Comparison of ENCODE assay signal across 33 cellular contexts in genomic region chr2:230980468-230980867, GRCh38. TPM values are rescaled to one million over a fixed set of nuclear protein-coding genes. Genes with fewer than 3 reads are reported as not detected.
DNase-seq lines count a peak whose midpoint lies in the region; ATAC-seq and TF ChIP-seq lines count a peak whose summit lies in the region.
"Had no signal": no experiment of that assay in that cellular context is flagged by ENCODE, and none has a peak within 500 bp of the region (broad histone marks: within the 10 kb centered on the region; RNA-seq: fewer than 3 reads in every experiment).

No MANE protein-coding gene starts in this region.

- H3K27ac Mint-ChIP-seq in activated naive CD4-positive, alpha-beta T cell treated with anti-CD3 and anti-CD28 coated beads, Interleukin-2, amount 50 U/mL, for 24 hours = peak overlapping the region; percentile 44
- H3K27ac Mint-ChIP-seq in T-helper 2 cell treated with Interferon-gamma antibody and Interleukin-4, amounts not matched to agents 5 μg/mL and 100 μg/mL, for 36 hours = peak overlapping the region; percentile 14
- H3K27ac Mint-ChIP-seq in central memory CD8-positive, alpha-beta T cell (ENCODE audit: low read depth) = peak overlapping the region; percentile 11
- no peak overlapping the region for H3K27ac Mint-ChIP-seq in mesothelial cell of epicardium
- H3K27ac Mint-ChIP-seq: activated naive CD4-positive, alpha-beta T cell treated with anti-CD3 and anti-CD28 coated beads for 36 hours; B cell; HFFc6; nephron had no signal

- no peak for DNase-seq in activated naive CD4-positive, alpha-beta T cell (lab: John Stamatoyannopoulos, UW)
- DNase-seq in T-helper 2 cell treated with Interferon-gamma antibody and Interleukin-4, amounts not matched to agents 5 μg/mL and 100 μg/mL, for 36 hours (ENCODE audit: low spot score) = no peak
- no peak for DNase-seq in central memory CD8-positive, alpha-beta T cell (ENCODE audit: low spot score in 2 of 2)
- DNase-seq in mesothelial cell of epicardium (ENCODE audit: low spot score in 2 of 2, unreplicated experiment in 2 of 2) (no peak), Ammon's horn (ENCODE audit: low spot score) (no peak)
- DNase-seq: activated CD4-positive, alpha-beta T cell treated with anti-CD3 and anti-CD28 coated beads, Interleukin-2, amount 50 U/mL, for 4 hours; activated naive CD4-positive, alpha-beta T cell treated with anti-CD3 and anti-CD28 coated beads for 36 hours; activated T-cell treated with anti-CD3 and anti-CD28 coated beads, Interleukin-2, amount 50 U/mL, for 1 hour; COR-L47; dermis blood vessel endothelial cell; DMS79; HFFc6; left ventricle myocardium superior; midbrain; NCI-H1417; NCI-H2081 treated with DMSO at 0.1 percent for 48 hours; stimulated activated CD4-positive, alpha-beta T cell treated with anti-CD3 and anti-CD28 coated beads, Interleukin-15, amount 100 ng/mL, for 24 hours; T-helper 9 cell; upper lobe of left lung; WERI-Rb-1 had no signal

- no peak overlapping the region for H3K4me3 Mint-ChIP-seq in activated naive CD4-positive, alpha-beta T cell treated with anti-CD3 and anti-CD28 coated beads, Interleukin-2, amount 50 U/mL, for 24 hours
- H3K4me3 Mint-ChIP-seq in T-helper 2 cell treated with Interferon-gamma antibody and Interleukin-4, amounts not matched to agents 5 μg/mL and 100 μg/mL, for 36 hours = peak overlapping the region; percentile 38
- H3K4me3 Mint-ChIP-seq in central memory CD8-positive, alpha-beta T cell = peak overlapping the region; percentile 38
- no peak overlapping the region for H3K4me3 Mint-ChIP-seq in mesothelial cell of epicardium
- H3K4me3 Mint-ChIP-seq: activated naive CD4-positive, alpha-beta T cell treated with anti-CD3 and anti-CD28 coated beads for 36 hours; B cell; HFFc6; IgD-negative memory B cell; nephron had no signal

- ATAC-seq in central memory CD8-positive, alpha-beta T cell (replicated peaks; ENCODE audit: extremely low read depth, poor library complexity, severe bottlenecking) = no peak
- ATAC-seq in GM18520 (IDR thresholded peaks at IDR 0.05; ENCODE audit: unreplicated experiment) = no peak
- ATAC-seq in GM18511 (IDR thresholded peaks at IDR 0.05; ENCODE audit: unreplicated experiment) = no peak
- ATAC-seq: A549, left ventricle myocardium superior had no signal

- TF ChIP-seq CTCF in mesothelial cell of epicardium (IDR thresholded peaks at IDR 0.05; ENCODE audit: unreplicated experiment) = no peak

- no peaks in the 10 kb centered on the region for H3K9me3 Mint-ChIP-seq in activated naive CD4-positive, alpha-beta T cell treated with anti-CD3 and anti-CD28 coated beads, Interleukin-2, amount 50 U/mL, for 24 hours
- H3K9me3 Mint-ChIP-seq in T-helper 2 cell treated with Interferon-gamma antibody and Interleukin-4, amounts not matched to agents 5 μg/mL and 100 μg/mL, for 36 hours = no peaks in the 10 kb centered on the region
- no peaks in the 10 kb centered on the region for H3K9me3 Mint-ChIP-seq in central memory CD8-positive, alpha-beta T cell
- H3K9me3 Mint-ChIP-seq in mesothelial cell of epicardium = no peaks in the 10 kb centered on the region
- H3K9me3 Mint-ChIP-seq: activated naive CD4-positive, alpha-beta T cell treated with anti-CD3 and anti-CD28 coated beads for 36 hours; HFFc6; IgD-negative memory B cell; nephron had no signal

- no peaks in the 10 kb centered on the region for H3K27me3 Mint-ChIP-seq in activated naive CD4-positive, alpha-beta T cell treated with anti-CD3 and anti-CD28 coated beads, Interleukin-2, amount 50 U/mL, for 24 hours
- peaks cover 38% of the 10 kb centered on the region for H3K27me3 Mint-ChIP-seq in T-helper 2 cell treated with Interferon-gamma antibody and Interleukin-4, amounts not matched to agents 5 μg/mL and 100 μg/mL, for 36 hours (ENCODE audit: low read depth)
- no peaks in the 10 kb centered on the region for H3K27me3 Mint-ChIP-seq in central memory CD8-positive, alpha-beta T cell
- H3K27me3 Mint-ChIP-seq in mesothelial cell of epicardium (ENCODE audit: low read depth) = no peaks in the 10 kb centered on the region

- no peaks in the 10 kb centered on the region for H3K36me3 Mint-ChIP-seq in activated naive CD4-positive, alpha-beta T cell treated with anti-CD3 and anti-CD28 coated beads, Interleukin-2, amount 50 U/mL, for 24 hours
- H3K36me3 Mint-ChIP-seq in T-helper 2 cell treated with Interferon-gamma antibody and Interleukin-4, amounts not matched to agents 5 μg/mL and 100 μg/mL, for 36 hours (ENCODE audit: low read depth) = no peaks in the 10 kb centered on the region
- H3K36me3 Mint-ChIP-seq in central memory CD8-positive, alpha-beta T cell (ENCODE audit: insufficient read depth) = peaks cover 2% of the 10 kb centered on the region
- H3K36me3 Mint-ChIP-seq in mesothelial cell of epicardium = no peaks in the 10 kb centered on the region
- H3K36me3 Mint-ChIP-seq: IgD-negative memory B cell had no signal

- H3K4me1 Mint-ChIP-seq in activated naive CD4-positive, alpha-beta T cell treated with anti-CD3 and anti-CD28 coated beads, Interleukin-2, amount 50 U/mL, for 24 hours = peaks cover 40% of the 10 kb centered on the region
- H3K4me1 Mint-ChIP-seq in T-helper 2 cell treated with Interferon-gamma antibody and Interleukin-4, amounts not matched to agents 5 μg/mL and 100 μg/mL, for 36 hours (ENCODE audit: low read depth) = peaks cover 68% of the 10 kb centered on the region
- H3K4me1 Mint-ChIP-seq in central memory CD8-positive, alpha-beta T cell = peaks cover 71% of the 10 kb centered on the region
- H3K4me1 Mint-ChIP-seq in mesothelial cell of epicardium = no peaks in the 10 kb centered on the region
- H3K4me1 Mint-ChIP-seq: nephron had no signal

RNA-seq across cellular contexts. Expression of gene SPATA3, which starts 15.5 kb away (rescaled TPM):
- not detected in 3 replicates for total RNA-seq in mesothelial cell of epicardium
- total RNA-seq: activated naive CD4-positive, alpha-beta T cell treated with anti-CD3 and anti-CD28 coated beads for 36 hours; ascending aorta; B cell; cardiac septum; dermis blood vessel endothelial cell; HFFc6; left ventricle myocardium superior; MCF 10A; NCI-H460; OCI-LY7; sigmoid colon; upper lobe of left lung had no signal

RNA-seq across cellular contexts. Expression of gene GPR55, which starts 55.4 kb away (rescaled TPM):
- total RNA-seq in mesothelial cell of epicardium = not detected in 3 replicates
- total RNA-seq: ascending aorta, cardiac septum, dermis blood vessel endothelial cell, HFFc6, left ventricle myocardium superior, MCF 10A, sigmoid colon had no signal

RNA-seq across cellular contexts. Expression of gene C2orf72, which starts 56.9 kb away (rescaled TPM):
- total RNA-seq in mesothelial cell of epicardium = 0.76 to 0.78 TPM (median 0.77 TPM) in 3 replicates
- total RNA-seq: activated naive CD4-positive, alpha-beta T cell treated with anti-CD3 and anti-CD28 coated beads for 36 hours; B cell; HFFc6; MCF 10A; OCI-LY7 had no signal

Comparison
In these comparisons a context has a peak if more than half of its experiments do, and no peak if none do; other contexts are left out.
1. H3K4me3 Mint-ChIP-seq: peak in T-helper 2 cell treated with Interferon-gamma antibody and Interleukin-4, amounts not matched to agents 5 μg/mL and 100 μg/mL, for 36 hours (single experiment) and central memory CD8-positive, alpha-beta T cell (single experiment); none in activated naive CD4-positive, alpha-beta T cell treated with anti-CD3 and anti-CD28 coated beads, Interleukin-2, amount 50 U/mL, for 24 hours (single experiment) and mesothelial cell of epicardium (single experiment).